ENCODE assay signal across 9 cellular contexts in the genomic region with DNA sequence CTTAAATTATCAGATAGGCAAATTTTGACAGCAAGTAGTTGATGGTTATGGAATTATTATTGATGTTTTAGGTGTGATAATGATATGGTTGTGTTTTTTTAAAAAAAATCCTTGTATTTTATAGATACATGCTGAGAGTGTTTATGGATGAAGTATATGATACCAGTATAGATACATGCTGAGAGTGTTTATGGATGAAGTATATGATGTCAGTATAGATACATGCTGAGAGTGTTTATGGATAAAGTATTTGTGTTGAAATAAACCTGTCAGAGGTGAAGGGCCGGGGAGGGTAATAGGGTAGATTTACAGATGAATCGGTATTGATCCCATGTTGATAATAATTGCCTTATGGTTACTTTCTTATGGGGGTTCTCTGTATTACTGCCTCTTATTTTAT. TPM values are rescaled to one million over a fixed set of nuclear protein-coding genes. Genes with fewer than 3 reads are reported as not detected.
"Had no signal": no experiment of that assay in that cellular context is flagged by ENCODE, and none has a peak within 500 bp of the region (broad histone marks: within the 10 kb centered on the region; RNA-seq: fewer than 3 reads in every experiment).

No MANE protein-coding gene starts in this region.

- DNase-seq: IMR-90, KBM-7, KG1 had no signal

- H3K27ac ChIP-seq: HL-60, KMS-11 had no signal

- H3K4me3 ChIP-seq: K562 had no signal

RNA-seq across cellular contexts. Expression of a gene that starts 6.0 kb away (rescaled TPM):
- total RNA-seq: HepG2, HT-29, HT1080, IMR-90, K562 had no signal
